ENCODE assay signal across 8 cellular contexts in the genomic region with DNA sequence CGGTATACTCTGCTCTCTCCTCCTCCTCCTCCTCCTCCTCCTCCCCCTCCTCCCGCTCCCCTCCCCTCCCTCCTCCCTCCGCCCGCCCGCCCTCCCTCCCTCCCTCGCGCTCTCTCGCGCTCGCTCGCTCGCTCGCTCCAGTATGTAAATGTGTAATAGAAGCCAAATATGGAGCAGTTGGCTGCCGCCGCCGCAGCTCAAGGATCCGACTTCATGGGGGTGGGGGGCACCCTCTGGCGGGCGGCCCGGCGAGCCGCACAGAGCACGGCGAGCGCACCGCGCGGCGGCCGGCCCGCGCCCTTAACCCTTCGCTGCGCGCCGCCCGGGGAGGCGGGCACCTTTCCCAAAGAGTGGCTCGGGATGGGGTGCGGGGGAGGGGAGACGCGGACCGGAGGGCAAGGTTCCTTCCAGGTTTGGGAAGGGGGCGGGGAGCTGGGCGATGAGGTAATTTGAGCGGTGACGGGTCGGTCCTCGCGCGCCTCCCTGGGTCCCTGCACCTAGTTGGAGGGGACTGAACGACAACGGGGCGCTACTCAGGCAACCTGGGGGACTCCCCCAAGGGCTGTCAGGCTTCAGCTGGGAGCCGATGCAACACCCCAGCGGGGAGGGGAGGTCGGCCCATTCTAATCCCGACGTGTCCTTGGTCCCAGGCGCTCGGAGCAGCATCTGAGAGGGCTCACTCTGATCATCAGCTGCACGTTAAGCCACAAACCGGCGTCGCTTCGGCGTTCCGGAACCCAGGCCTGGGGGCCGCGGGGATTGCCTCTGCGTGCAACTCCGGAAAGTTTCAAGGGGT. TPM values are rescaled to one million over a fixed set of nuclear protein-coding genes. Genes with fewer than 3 reads are reported as not detected.
DNase-seq lines count a peak whose midpoint lies in the region; ATAC-seq and TF ChIP-seq lines count a peak whose summit lies in the region.

No MANE protein-coding gene starts in this region.

- H3K9me3 ChIP-seq in Caco-2 = no peaks in the 10 kb centered on the region
- H3K9me3 ChIP-seq in neutrophil = no peaks in the 10 kb centered on the region

- H3K27ac ChIP-seq in HL-60 (replicated peaks) (peak overlapping the region; percentile 81), RWPE1 (peak overlapping the region; percentile 93), neutrophil (peak overlapping the region; percentile 96), substantia nigra (ENCODE audit: low read depth, low read length, poor library complexity, severe bottlenecking) (peak overlapping the region; percentile 95)

- H3K36me3 ChIP-seq in Caco-2 (ENCODE audit: control insufficient read depth, insufficient read depth, low read length) (no peaks in the 10 kb centered on the region; the same call in 1 of the 2 replicates), neutrophil (no peaks in the 10 kb centered on the region)

- peak overlapping the region; percentile 100 for H3K4me3 Mint-ChIP-seq in Caco-2 (ENCODE audit: unreplicated experiment)

- peak; percentile 51 for ATAC-seq in GM19455 (IDR thresholded peaks at IDR 0.05; ENCODE audit: unreplicated experiment)

- peaks cover 18% of the 10 kb centered on the region for H3K4me1 Mint-ChIP-seq in Caco-2 (ENCODE audit: low read depth, unreplicated experiment)

- POLR2A ChIA-PET in Caco-2 (lab: Charles Lee) = interaction anchor here (0.6 to 0.7 kb wide), 3 partner anchors 38 to 130 kb away, joined by 3 to 5 read pairs (median 4); no protein-coding TSS in a partner anchor
- POLR2A ChIA-PET in RWPE1 (lab: Yijun Ruan, JAX; ENCODE audit: low non-redundant PET) = interaction anchor here (0.9 to 1.1 kb wide), 2 partner anchors 14 to 37 kb away, joined by 3 to 6 read pairs; no protein-coding TSS in a partner anchor

- intact Hi-C loops in Caco-2 (cut with micrococcal nuclease; ENCODE audit: unreplicated experiment) = loop anchor here (1.0 to 5.0 kb wide), 7 partner anchors 31 to 429 kb away; no protein-coding TSS in a partner anchor

- peaks cover 20% of the 10 kb centered on the region; the same call in 1 of the 2 replicates for H3K4me1 ChIP-seq in Caco-2
- H3K4me1 ChIP-seq in neutrophil (ENCODE audit: control insufficient read depth in 1 of 2, insufficient read depth in 1 of 2, low read depth in 1 of 2, low read length in 1 of 2) = peaks cover 44 to 46% of the 10 kb centered on the region in 2 experiments

- H3K27me3 ChIP-seq in Caco-2 (replicated peaks; ENCODE audit: control insufficient read depth, insufficient read depth, low read length) (no peaks in the 10 kb centered on the region), HL-60 (ENCODE audit: insufficient read depth, poor library complexity, severe bottlenecking) (no peaks in the 10 kb centered on the region), neutrophil (no peaks in the 10 kb centered on the region)

- H3K27me3 Mint-ChIP-seq in Caco-2 (ENCODE audit: insufficient read depth, unreplicated experiment) = no peaks in the 10 kb centered on the region

- TF ChIP-seq CTCF in Caco-2 (IDR thresholded peaks at IDR 0.05; ENCODE audit: insufficient read depth in 1 of 2, low read depth in 1 of 2, low read length in 1 of 2, severe bottlenecking in 1 of 2, unreplicated experiment in 1 of 2) = peak; percentile 15 to 38
- TF ChIP-seq CTCF in HL-60 (IDR thresholded peaks at IDR 0.05; ENCODE audit: insufficient read depth, low read length) = no peak
- peak; percentile 28 for TF ChIP-seq CTCF in RWPE1 (conservative IDR thresholded peaks at IDR 0.05; ENCODE audit: low read depth)
- TF ChIP-seq CTCF in neutrophil (IDR thresholded peaks at IDR 0.05) = peak; percentile 75

- DNase-seq in Caco-2 (peak; percentile 92 to 93), HL-60 (ENCODE audit: low read depth in 1 of 2, low spot score in 1 of 2) (peak; percentile 76 to 90), RWPE1 (ENCODE audit: low spot score) (peak; percentile 79), foreskin melanocyte (peak; percentile 76), substantia nigra (lab: John Stamatoyannopoulos, UW) (peak; percentile 26 to 90 (median 79))
- DNase-seq in activated gamma-delta T cell treated with anti-CD3 and anti-CD28 coated beads, Interleukin-2, amount 50 U/mL, for 16 hours (ENCODE audit: low read depth) = peak; percentile 71

- no peaks in the 10 kb centered on the region for H3K9me3 Mint-ChIP-seq in Caco-2 (ENCODE audit: unreplicated experiment)

- H3K27ac Mint-ChIP-seq in Caco-2 (ENCODE audit: unreplicated experiment) = peak overlapping the region; percentile 61

- peaks cover 4% of the 10 kb centered on the region for H3K36me3 Mint-ChIP-seq in Caco-2 (ENCODE audit: insufficient read depth, unreplicated experiment)

- CTCF ChIA-PET in Caco-2 (lab: Charles Lee) (interaction anchor here (0.7 to 2.2 kb wide), 12 partner anchors 9 to 325 kb away, joined by 3 to 12 read pairs (median 4); no protein-coding TSS in a partner anchor), RWPE1 (lab: Yijun Ruan, JAX) (interaction anchor here (0.6 to 3.2 kb wide), 10 partner anchors 22 to 430 kb away, joined by 3 to 28 read pairs (median 4); no protein-coding TSS in a partner anchor)

- no TSS peak for BruUV-seq in Caco-2 (replicated peaks; lab: Mats Ljungman, UMichigan)

- H3K4me3 ChIP-seq in Caco-2 (ENCODE audit: low read depth, low read length) = peak overlapping the region; percentile 75
- peak overlapping the region; percentile 74 for H3K4me3 ChIP-seq in HL-60 (replicated peaks; ENCODE audit: insufficient read depth, low read length)
- peak overlapping the region; percentile 80 to 92 for H3K4me3 ChIP-seq in neutrophil (ENCODE audit: low read depth in 1 of 2, low read length in 1 of 2)

RNA-seq across cellular contexts. Expression of a gene that starts 0.4 kb away (rescaled TPM):
- total RNA-seq in Caco-2 (2022) = 14.2 and 15.2 TPM in 2 replicates

Comparison
In these comparisons a context has a peak if more than half of its experiments do, and no peak if none do; other contexts are left out.
1. Peak in every context shown above with its lines: DNase-seq, ATAC-seq, H3K4me3 ChIP-seq and H3K27ac ChIP-seq.